In the genomic region with DNA sequence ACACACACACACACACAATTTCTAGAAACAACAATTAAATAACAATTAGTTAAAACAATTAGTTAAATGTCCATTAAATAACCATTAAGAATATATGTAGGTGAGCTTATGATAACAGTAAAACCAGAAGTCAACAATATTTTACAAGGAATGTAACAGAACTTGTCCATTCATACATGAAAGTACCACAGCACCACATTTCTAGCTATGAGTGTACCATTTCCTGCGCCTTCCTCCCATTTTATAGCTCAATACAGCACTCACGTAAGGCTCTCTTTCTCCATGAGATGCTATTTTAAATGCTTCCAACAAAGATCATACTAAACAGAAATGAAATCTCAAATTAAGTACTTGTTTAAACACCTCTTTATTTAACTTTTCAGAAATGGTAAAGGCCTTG, we compare ENCODE assay signal across 1 cellular context.
TF ChIP-seq lines count a peak whose summit lies in the region.

No MANE protein-coding gene starts in this region.

TF ChIP-seq in GM12878, 131 proteins besides CTCF, POLR2A, EP300 and RAD21 (continued from another document):
- TF ChIP-seq, protein P1, sequence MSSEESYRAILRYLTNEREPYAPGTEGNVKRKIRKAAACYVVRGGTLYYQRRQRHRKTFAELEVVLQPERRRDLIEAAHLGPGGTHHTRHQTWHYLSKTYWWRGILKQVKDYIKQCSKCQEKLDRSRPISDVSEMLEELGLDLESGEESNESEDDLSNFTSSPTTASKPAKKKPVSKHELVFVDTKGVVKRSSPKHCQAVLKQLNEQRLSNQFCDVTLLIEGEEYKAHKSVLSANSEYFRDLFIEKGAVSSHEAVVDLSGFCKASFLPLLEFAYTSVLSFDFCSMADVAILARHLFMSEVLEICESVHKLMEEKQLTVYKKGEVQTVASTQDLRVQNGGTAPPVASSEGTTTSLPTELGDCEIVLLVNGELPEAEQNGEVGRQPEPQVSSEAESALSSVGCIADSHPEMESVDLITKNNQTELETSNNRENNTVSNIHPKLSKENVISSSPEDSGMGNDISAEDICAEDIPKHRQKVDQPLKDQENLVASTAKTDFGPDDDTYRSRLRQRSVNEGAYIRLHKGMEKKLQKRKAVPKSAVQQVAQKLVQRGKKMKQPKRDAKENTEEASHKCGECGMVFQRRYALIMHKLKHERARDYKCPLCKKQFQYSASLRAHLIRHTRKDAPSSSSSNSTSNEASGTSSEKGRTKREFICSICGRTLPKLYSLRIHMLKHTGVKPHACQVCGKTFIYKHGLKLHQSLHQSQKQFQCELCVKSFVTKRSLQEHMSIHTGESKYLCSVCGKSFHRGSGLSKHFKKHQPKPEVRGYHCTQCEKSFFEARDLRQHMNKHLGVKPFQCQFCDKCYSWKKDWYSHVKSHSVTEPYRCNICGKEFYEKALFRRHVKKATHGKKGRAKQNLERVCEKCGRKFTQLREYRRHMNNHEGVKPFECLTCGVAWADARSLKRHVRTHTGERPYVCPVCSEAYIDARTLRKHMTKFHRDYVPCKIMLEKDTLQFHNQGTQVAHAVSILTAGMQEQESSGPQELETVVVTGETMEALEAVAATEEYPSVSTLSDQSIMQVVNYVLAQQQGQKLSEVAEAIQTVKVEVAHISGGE (CRISPR knock-in tag; IDR thresholded peaks at IDR 0.05): no peak
- TF ChIP-seq TCF12 (IDR thresholded peaks at IDR 0.05; ENCODE audit: low read depth, low read length) (no peak), E4F1 (IDR thresholded peaks at IDR 0.05; ENCODE audit: borderline replicate concordance, partially characterized antibody) (no peak), NR2C2 (IDR thresholded peaks at IDR 0.05; ENCODE audit: borderline replicate concordance, control insufficient read depth, insufficient read length, low read depth) (no peak)
